28 cellular contexts compared by ENCODE assay signal in genomic region chr2:170020777-170021176, GRCh38.
"Had no signal": no experiment of that assay in that cellular context is flagged by ENCODE, and none has a peak within 500 bp of the region (broad histone marks: within the 10 kb centered on the region; RNA-seq: fewer than 3 reads in every experiment).

No MANE protein-coding gene starts in this region.

- H3K27ac ChIP-seq: neutrophil, ovary, parathyroid adenoma, psoas muscle, right lobe of liver, sigmoid colon, stomach, thoracic aorta, thyroid gland, tibial nerve, upper lobe of left lung, vagina had no signal

- H3K4me1 ChIP-seq: parathyroid adenoma, psoas muscle, right lobe of liver, stomach, thyroid gland, tibial nerve had no signal

- H2AFZ ChIP-seq: parathyroid adenoma had no signal

- H3K36me3 ChIP-seq: neutrophil, ovary, right lobe of liver, sigmoid colon, thoracic aorta, thyroid gland had no signal

- H3K4me3 ChIP-seq: ovary, psoas muscle, right lobe of liver, sigmoid colon, stomach, thoracic aorta, thyroid gland, tibial nerve, upper lobe of left lung, vagina had no signal

- DNase-seq: naive thymus-derived CD8-positive, alpha-beta T cell; nephron progenitor cell; nucleus accumbens; ovary; posterior cingulate gyrus; psoas muscle; right cardiac atrium; right lobe of liver; sigmoid colon; small intestine; stimulated activated CD4-positive, alpha-beta T cell treated with anti-CD3 and anti-CD28 coated beads, Interleukin-15, amount 100 ng/mL, for 24 hours; stimulated activated CD4-positive, alpha-beta T cell treated with anti-CD3 and anti-CD28 coated beads, Interleukin-2, amount 100 ng/mL, for 24 hours; stimulated activated CD4-positive, alpha-beta T cell treated with anti-CD3 and anti-CD28 coated beads, Interleukin-2, amount 100 ng/mL, for 48 hours; stimulated activated CD4-positive, alpha-beta T cell treated with anti-CD3 and anti-CD28 coated beads, Interleukin-4, amount 100 ng/mL, for 24 hours; stimulated activated naive B cell treated with anti-CD40 and anti-IgM and Interleukin-4, amounts not matched to agents 10 μg/mL and 1 μg/mL and 100 μg/mL, for 72 hours; stimulated activated naive CD4-positive, alpha-beta T cell treated with Interleukin-2 at 50 U/mL for 16 hours; stomach; thyroid gland; trophoblast cell; upper lobe of left lung had no signal

- H3K79me2 ChIP-seq: parathyroid adenoma had no signal

- FAIRE-seq: small intestine, urothelium cell line had no signal

- ATAC-seq: naive thymus-derived CD8-positive, alpha-beta T cell; natural killer cell treated with Interleukin-12 subunit alpha and Interleukin-12 subunit beta and Interleukin-15 and Interleukin-18, amount 100 ng/mL, for 72 hours; psoas muscle; right cardiac atrium; right lobe of liver; stimulated activated effector memory CD8-positive, alpha-beta T cell treated with anti-CD3 and anti-CD28 coated beads, Interleukin-12 subunit alpha, Interleukin-12 subunit beta, amount 100 ng/mL, for 72 hours; stimulated activated naive B cell treated with anti-CD40 and anti-IgM and Interleukin-4, amounts not matched to agents 10 μg/mL and 1 μg/mL and 100 μg/mL, for 72 hours had no signal

- H3K9ac ChIP-seq: parathyroid adenoma had no signal

- H3K9me3 ChIP-seq: neutrophil, ovary, psoas muscle, right lobe of liver, sigmoid colon, stomach, thoracic aorta, thyroid gland, tibial nerve, upper lobe of left lung, vagina had no signal

- H3K27me3 ChIP-seq: neutrophil, ovary, right lobe of liver, sigmoid colon, stomach, thyroid gland, tibial nerve, upper lobe of left lung, vagina had no signal
